ENCODE assay signal across 36 cellular contexts in genomic region chr3:46685446-46685845, GRCh38. TPM values are rescaled to one million over a fixed set of nuclear protein-coding genes. Genes with fewer than 3 reads are reported as not detected.
"Had no signal": no experiment of that assay in that cellular context is flagged by ENCODE, and none has a peak within 500 bp of the region (broad histone marks: within the 10 kb centered on the region; RNA-seq: fewer than 3 reads in every experiment).

No MANE protein-coding gene starts in this region.

- H3K79me2 ChIP-seq: hepatocyte had no signal

- H2AFZ ChIP-seq: hepatocyte had no signal

- H3K4me3 Mint-ChIP-seq: activated naive CD4-positive, alpha-beta T cell treated with anti-CD3 and anti-CD28 coated beads, Interleukin-2, amount 50 U/mL, for 24 hours; activated T-helper 1 cell treated with anti-CD3 and anti-CD28 coated beads, Interleukin-12 subunit alpha, Interleukin-12 subunit beta, Interleukin-2, Interleukin-4 antibody, amounts not matched to agents 30 ng/mL and 10 ng/mL and 1 ng/mL, durations not matched to agents 14 hours and 24 hours and 36 hours; natural killer cell treated with Interleukin-12 subunit alpha and Interleukin-12 subunit beta and Interleukin-15 and Interleukin-18, amount 100 ng/mL, for 72 hours; stimulated activated effector memory CD8-positive, alpha-beta T cell treated with anti-CD3 and anti-CD28 coated beads, Interleukin-12 subunit alpha, Interleukin-12 subunit beta, amount 100 ng/mL, for 72 hours; stimulated activated naive CD8-positive, alpha-beta T cell treated with anti-CD3 and anti-CD28 coated beads, Interleukin-15, amount 100 ng/mL, for 72 hours; T-cell; type B pancreatic cell had no signal

- H3K9me3 Mint-ChIP-seq: activated naive CD4-positive, alpha-beta T cell treated with anti-CD3 and anti-CD28 coated beads, Interleukin-2, amount 50 U/mL, for 24 hours; activated T-helper 1 cell treated with anti-CD3 and anti-CD28 coated beads, Interleukin-12 subunit alpha, Interleukin-12 subunit beta, Interleukin-2, Interleukin-4 antibody, amounts not matched to agents 30 ng/mL and 10 ng/mL and 1 ng/mL, durations not matched to agents 14 hours and 24 hours and 36 hours; natural killer cell treated with Interleukin-12 subunit alpha and Interleukin-12 subunit beta and Interleukin-15 and Interleukin-18, amount 100 ng/mL, for 72 hours; stimulated activated effector memory CD8-positive, alpha-beta T cell treated with anti-CD3 and anti-CD28 coated beads, Interleukin-12 subunit alpha, Interleukin-12 subunit beta, amount 100 ng/mL, for 72 hours; stimulated activated naive CD8-positive, alpha-beta T cell treated with anti-CD3 and anti-CD28 coated beads, Interleukin-15, amount 100 ng/mL, for 72 hours; T-cell; type B pancreatic cell had no signal

- H3K4me1 Mint-ChIP-seq: stimulated activated effector memory CD8-positive, alpha-beta T cell treated with anti-CD3 and anti-CD28 coated beads, Interleukin-12 subunit alpha, Interleukin-12 subunit beta, amount 100 ng/mL, for 72 hours; stimulated activated naive CD8-positive, alpha-beta T cell treated with anti-CD3 and anti-CD28 coated beads, Interleukin-15, amount 100 ng/mL, for 72 hours had no signal

- FAIRE-seq: colon, small intestine had no signal

- H3K36me3 ChIP-seq: ovary, prostate gland, sigmoid colon, uterus had no signal

- H3K4me3 ChIP-seq: body of pancreas, gastroesophageal sphincter, hepatocyte, left ventricle myocardium inferior, lung, mucosa of descending colon, ovary, prostate gland, sigmoid colon, uterus had no signal

- DNase-seq: activated CD4-positive, alpha-beta T cell treated with anti-CD3 and anti-CD28 coated beads for 48 hours; activated CD4-positive, alpha-beta T cell treated with anti-CD3 and anti-CD28 coated beads, Interleukin-2, amount 50 U/mL, for 48 hours; activated CD8-positive, alpha-beta memory T cell treated with anti-CD3 and anti-CD28 coated beads for 24 hours; activated gamma-delta T cell treated with Interleukin-2 at 50 U/mL for 16 hours; anterior cingulate cortex; body of pancreas; effector CD8-positive, alpha-beta T cell; islet precursor cell; left ventricle myocardium inferior; mesendoderm; mucosa of descending colon; ovary; retina; sigmoid colon; small intestine; stimulated activated CD4-positive, alpha-beta T cell treated with anti-CD3 and anti-CD28 coated beads, Interleukin-4, amount 100 ng/mL, for 24 hours; stimulated activated naive CD8-positive, alpha-beta T cell treated with anti-CD3 and anti-CD28 coated beads, Interleukin-15, amount 100 ng/mL, for 72 hours; substantia nigra; T-cell; uterus had no signal

- H3K27ac ChIP-seq: body of pancreas, gastroesophageal sphincter, hepatocyte, left ventricle myocardium inferior, ovary, prostate gland, sigmoid colon, uterus had no signal

- H3K4me1 ChIP-seq: body of pancreas, prostate gland, sigmoid colon, uterus had no signal

- H3K27ac Mint-ChIP-seq: activated naive CD4-positive, alpha-beta T cell treated with anti-CD3 and anti-CD28 coated beads, Interleukin-2, amount 50 U/mL, for 24 hours; activated T-helper 1 cell treated with anti-CD3 and anti-CD28 coated beads, Interleukin-12 subunit alpha, Interleukin-12 subunit beta, Interleukin-2, Interleukin-4 antibody, amounts not matched to agents 30 ng/mL and 10 ng/mL and 1 ng/mL, durations not matched to agents 14 hours and 24 hours and 36 hours; natural killer cell treated with Interleukin-12 subunit alpha and Interleukin-12 subunit beta and Interleukin-15 and Interleukin-18, amount 100 ng/mL, for 72 hours; stimulated activated effector memory CD8-positive, alpha-beta T cell treated with anti-CD3 and anti-CD28 coated beads, Interleukin-12 subunit alpha, Interleukin-12 subunit beta, amount 100 ng/mL, for 72 hours; T-cell; type B pancreatic cell had no signal

- H3K4me2 ChIP-seq: hepatocyte had no signal

- H3K36me3 Mint-ChIP-seq: activated naive CD4-positive, alpha-beta T cell treated with anti-CD3 and anti-CD28 coated beads, Interleukin-2, amount 50 U/mL, for 24 hours; natural killer cell treated with Interleukin-12 subunit alpha and Interleukin-12 subunit beta and Interleukin-15 and Interleukin-18, amount 100 ng/mL, for 72 hours; stimulated activated effector memory CD8-positive, alpha-beta T cell treated with anti-CD3 and anti-CD28 coated beads, Interleukin-12 subunit alpha, Interleukin-12 subunit beta, amount 100 ng/mL, for 72 hours; type B pancreatic cell had no signal

- H3K27me3 ChIP-seq: body of pancreas, gastroesophageal sphincter, hepatocyte, ovary, sigmoid colon, uterus had no signal

- ATAC-seq: activated CD4-positive, CD25-positive, alpha-beta regulatory T cell treated with anti-CD3 and anti-CD28 coated beads, Interleukin-2, amount 50 U/mL, for 24 hours; body of pancreas; gastroesophageal sphincter; mucosa of descending colon; natural killer cell treated with Interleukin-12 subunit alpha and Interleukin-12 subunit beta and Interleukin-15 and Interleukin-18, amount 100 ng/mL, for 72 hours; stimulated activated effector memory CD8-positive, alpha-beta T cell treated with anti-CD3 and anti-CD28 coated beads, Interleukin-12 subunit alpha, Interleukin-12 subunit beta, amount 100 ng/mL, for 72 hours; stimulated activated naive CD8-positive, alpha-beta T cell treated with anti-CD3 and anti-CD28 coated beads, Interleukin-15, amount 100 ng/mL, for 72 hours; T-cell had no signal

- H3K27me3 Mint-ChIP-seq: activated naive CD4-positive, alpha-beta T cell treated with anti-CD3 and anti-CD28 coated beads, Interleukin-2, amount 50 U/mL, for 24 hours; natural killer cell treated with Interleukin-12 subunit alpha and Interleukin-12 subunit beta and Interleukin-15 and Interleukin-18, amount 100 ng/mL, for 72 hours; stimulated activated naive CD8-positive, alpha-beta T cell treated with anti-CD3 and anti-CD28 coated beads, Interleukin-15, amount 100 ng/mL, for 72 hours; T-cell; type B pancreatic cell had no signal

- H3K9me3 ChIP-seq: body of pancreas, gastroesophageal sphincter, left ventricle myocardium inferior, mucosa of descending colon, ovary, prostate gland, sigmoid colon, uterus had no signal

RNA-seq across cellular contexts. Expression of gene TMIE, which starts 15.7 kb away (rescaled TPM):
- total RNA-seq: activated T-helper 1 cell treated with anti-CD3 and anti-CD28 coated beads, Interleukin-12 subunit alpha, Interleukin-12 subunit beta, Interleukin-2, Interleukin-4 antibody, amounts not matched to agents 30 ng/mL and 10 ng/mL and 1 ng/mL, durations not matched to agents 14 hours and 24 hours and 36 hours; body of pancreas; epithelial cell of proximal tubule; fibroblast of villous mesenchyme; natural killer cell treated with Interleukin-12 subunit alpha and Interleukin-12 subunit beta and Interleukin-15 and Interleukin-18, amount 100 ng/mL, for 72 hours; T-helper 2 cell treated with Interferon-gamma antibody and Interleukin-4, amounts not matched to agents 100 ng/mL and 5 ng/mL, for 36 hours had no signal

RNA-seq across cellular contexts. Expression of gene PRSS50, which starts 32.2 kb away (rescaled TPM):
- total RNA-seq: activated T-helper 1 cell treated with anti-CD3 and anti-CD28 coated beads, Interleukin-12 subunit alpha, Interleukin-12 subunit beta, Interleukin-2, Interleukin-4 antibody, amounts not matched to agents 30 ng/mL and 10 ng/mL and 1 ng/mL, durations not matched to agents 14 hours and 24 hours and 36 hours; dermis microvascular lymphatic vessel endothelial cell; epithelial cell of proximal tubule; fibroblast of lung; fibroblast of villous mesenchyme; natural killer cell treated with Interleukin-12 subunit alpha and Interleukin-12 subunit beta and Interleukin-15 and Interleukin-18, amount 100 ng/mL, for 72 hours; T-cell; T-helper 2 cell treated with Interferon-gamma antibody and Interleukin-4, amounts not matched to agents 100 ng/mL and 5 ng/mL, for 36 hours had no signal
- polyA plus RNA-seq: fibroblast of lung had no signal
